15 cellular contexts compared by ENCODE assay signal in genomic region chr1:244406337-244406736, GRCh38.
DNase-seq lines count a peak whose midpoint lies in the region; ATAC-seq, FAIRE-seq and TF ChIP-seq lines count a peak whose summit lies in the region.
"Had no signal": no experiment of that assay in that cellular context is flagged by ENCODE, and none has a peak within 500 bp of the region (broad histone marks: within the 10 kb centered on the region; RNA-seq: fewer than 3 reads in every experiment).

No MANE protein-coding gene starts in this region.

- H3K4me3 ChIP-seq in MM.1S (ENCODE audit: low read length) (peak overlapping the region; percentile 28), WERI-Rb-1 (ENCODE audit: low read depth, low read length) (no peak overlapping the region)

- no peaks in the 10 kb centered on the region for H3K9me3 ChIP-seq in MM.1S (replicated peaks; ENCODE audit: insufficient read depth, low read length)
- no peaks in the 10 kb centered on the region for H3K9me3 ChIP-seq in WERI-Rb-1 (ENCODE audit: severe bottlenecking)

- DNase-seq in MM.1S (peak; percentile 92), Kasumi-1 (lab: John Stamatoyannopoulos, UW) (no peak), NCI-H146 (lab: John Stamatoyannopoulos, UW) (no peak), HTR-8/SVneo (ENCODE audit: insufficient read length, low spot score) (no peak), WERI-Rb-1 (no peak)
- DNase-seq: activated B cell treated with CpG ODN at 0.5 μM for 24 hours; AML-193; effector memory CD4-positive, alpha-beta T cell; NCI-H2029 treated with DMSO at 0.1 percent for 48 hours; stimulated activated CD4-positive, alpha-beta T cell treated with anti-CD3 and anti-CD28 coated beads, Interleukin-15, amount 100 ng/mL, for 24 hours had no signal

- FAIRE-seq in HTR-8/SVneo (lab: Jason Lieb, UNC): no peak

- TF ChIP-seq CTCF in MM.1S (IDR thresholded peaks at IDR 0.05; ENCODE audit: low read length) (no peak), WERI-Rb-1 (IDR thresholded peaks at IDR 0.05; ENCODE audit: low read depth, low read length) (no peak)

- ATAC-seq in GM18499 (IDR thresholded peaks at IDR 0.05; ENCODE audit: insufficient read depth, unreplicated experiment) (peak; percentile 84), GM19455 (IDR thresholded peaks at IDR 0.05; ENCODE audit: unreplicated experiment) (peak; percentile 90), HG02938 (IDR thresholded peaks at IDR 0.05; ENCODE audit: unreplicated experiment) (peak; percentile 67)
- ATAC-seq: activated naive CD4-positive, alpha-beta T cell treated with anti-CD3 and anti-CD28 coated beads, Interleukin-2, amount 50 U/mL, for 72 hours had no signal

- H3K27ac ChIP-seq in MM.1S (ENCODE audit: low read length): peak overlapping the region; percentile 77
- H3K27ac ChIP-seq in WERI-Rb-1: no peak overlapping the region
- H3K27ac ChIP-seq: RWPE1 had no signal

- H3K4me1 ChIP-seq in MM.1S (ENCODE audit: low read length): peaks cover 41% of the 10 kb centered on the region

- peak overlapping the region; percentile 77 for H3K4me2 ChIP-seq in MM.1S (ENCODE audit: low read depth, low read length)

- 0 out of 2 replicates have a peak, but pooled peaks cover under 1% of the 10 kb centered on the region for H3K36me3 ChIP-seq in MM.1S (replicated peaks; ENCODE audit: insufficient read depth, low read length)
- H3K36me3 ChIP-seq in WERI-Rb-1: peaks cover 14% of the 10 kb centered on the region

- H3K9ac ChIP-seq in MM.1S (ENCODE audit: low read length): peak overlapping the region; percentile 30; the same call in 1 of the 2 replicates

- no peaks in the 10 kb centered on the region for H3K79me2 ChIP-seq in MM.1S (ENCODE audit: low read length)

- no peaks in the 10 kb centered on the region for H4K20me1 ChIP-seq in MM.1S (ENCODE audit: insufficient read depth, low read length)

- H3K27me3 ChIP-seq in MM.1S (replicated peaks; ENCODE audit: insufficient read depth, low read length) (no peaks in the 10 kb centered on the region), WERI-Rb-1 (ENCODE audit: insufficient read depth, low read depth, severe bottlenecking) (no peaks in the 10 kb centered on the region)

- H2AFZ ChIP-seq in MM.1S (ENCODE audit: low read length): 0 out of 2 replicates have a peak overlapping the region, but pooled peaks have one; percentile 1

- no peaks in the 10 kb centered on the region for H3K9me2 ChIP-seq in MM.1S (replicated peaks; ENCODE audit: insufficient read depth, low read length)

- H3F3A ChIP-seq in MM.1S (ENCODE audit: insufficient read depth, low read length): peaks cover 42% of the 10 kb centered on the region
